In genomic region chr10:125896088-125896934, GRCh38 we compare ENCODE assay signal across 1 cellular context.
TF ChIP-seq lines count a peak whose summit lies in the region.

A gene with protein sequence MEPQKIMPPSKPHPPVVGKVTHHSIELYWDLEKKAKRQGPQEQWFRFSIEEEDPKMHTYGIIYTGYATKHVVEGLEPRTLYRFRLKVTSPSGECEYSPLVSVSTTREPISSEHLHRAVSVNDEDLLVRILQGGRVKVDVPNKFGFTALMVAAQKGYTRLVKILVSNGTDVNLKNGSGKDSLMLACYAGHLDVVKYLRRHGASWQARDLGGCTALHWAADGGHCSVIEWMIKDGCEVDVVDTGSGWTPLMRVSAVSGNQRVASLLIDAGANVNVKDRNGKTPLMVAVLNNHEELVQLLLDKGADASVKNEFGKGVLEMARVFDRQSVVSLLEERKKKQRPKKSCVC (plus strand): TSS chr10:125896564. CDS start chr10:125896643, 79 bp downstream.

TF ChIP-seq in endothelial cell of umbilical vein, 7 proteins besides CTCF, POLR2A, EP300 and RAD21:
- peak; percentile 9 for TF ChIP-seq POLR2AphosphoS5 (IDR thresholded peaks at IDR 0.05; ENCODE audit: insufficient read depth, low read depth, low read length)
TF ChIP-seq in endothelial cell of umbilical vein: peak in this region for 1; not testable (repeated sequence) for 6.
